Comparison of ENCODE assay signal across 10 cellular contexts in genomic region chr5:135456238-135457099, GRCh38. TPM values are rescaled to one million over a fixed set of nuclear protein-coding genes. Genes with fewer than 3 reads are reported as not detected.
DNase-seq lines count a peak whose midpoint lies in the region; ATAC-seq and TF ChIP-seq lines count a peak whose summit lies in the region.
"Had no signal": no experiment of that assay in that cellular context is flagged by ENCODE, and none has a peak within 500 bp of the region (broad histone marks: within the 10 kb centered on the region; RNA-seq: fewer than 3 reads in every experiment).

No MANE protein-coding gene starts in this region.

- H3K27me3 Mint-ChIP-seq in activated T-helper 17 cell treated with anti-CD3 and anti-CD28 coated beads, Interleukin-2, amount 50 U/mL, for 72 hours, result peaks cover 26% of the 10 kb centered on the region

- H3K4me2 ChIP-seq in SK-N-SH, result no peak overlapping the region
- H3K4me2 ChIP-seq: A549 had no signal

- H3K36me3 ChIP-seq in SK-N-SH (replicated peaks in 1 of 2; ENCODE audit: control insufficient read depth in 1 of 2, insufficient read depth in 2 of 2, low read length in 1 of 2) (no peaks in the 10 kb centered on the region), lower lobe of right lung (no peaks in the 10 kb centered on the region), BE2C (no peaks in the 10 kb centered on the region)

- peak; percentile 8; the same call in 1 of the 3 replicates for ATAC-seq in SK-N-SH treated with all-trans-retinoic acid at 6 μM for 48 hours
- peak; percentile 42 for ATAC-seq in HG03103 (IDR thresholded peaks at IDR 0.05; ENCODE audit: low read depth, unreplicated experiment)
- ATAC-seq in activated T-helper 17 cell treated with anti-CD3 and anti-CD28 coated beads, Interleukin-2, amount 50 U/mL, for 72 hours (replicated peaks), result peak; percentile 64
- ATAC-seq in lower lobe of right lung, result peak; percentile 54 to 80
- no peak for ATAC-seq in HG03135 (IDR thresholded peaks at IDR 0.05; ENCODE audit: unreplicated experiment)

- no peak overlapping the region for H3K27ac Mint-ChIP-seq in activated T-helper 17 cell treated with anti-CD3 and anti-CD28 coated beads, Interleukin-2, amount 50 U/mL, for 72 hours

- no peak for TF ChIP-seq EP300 in SK-N-SH (IDR thresholded peaks at IDR 0.05; ENCODE audit: borderline replicate concordance in 1 of 2, low read depth in 1 of 2, low read length in 1 of 2)

- H3K27me3 ChIP-seq in SK-N-SH (ENCODE audit: insufficient read depth) (peaks cover 49% of the 10 kb centered on the region), lower lobe of right lung (ENCODE audit: low read depth) (peaks cover 10% of the 10 kb centered on the region), BE2C (peaks cover 55% of the 10 kb centered on the region)

- H3F3A ChIP-seq in SK-N-SH (replicated peaks; ENCODE audit: insufficient read depth), result no peaks in the 10 kb centered on the region

- H3K36me3 Mint-ChIP-seq in activated T-helper 17 cell treated with anti-CD3 and anti-CD28 coated beads, Interleukin-2, amount 50 U/mL, for 72 hours (ENCODE audit: low read depth), result no peaks in the 10 kb centered on the region

- 53% methylated on average over 11 of the region's 12 CpGs for WGBS in SK-N-SH (ENCODE audit: low lambda C conversion rate)

- no peak overlapping the region for H3K9ac ChIP-seq in SK-N-SH

- TF ChIP-seq CTCF in SK-N-SH (IDR thresholded peaks at IDR 0.05) (no peak), lower lobe of right lung (IDR thresholded peaks at IDR 0.05) (no peak), BE2C (IDR thresholded peaks at IDR 0.05; ENCODE audit: low read depth, low read length) (no peak)

- no peaks in the 10 kb centered on the region for H3K9me3 Mint-ChIP-seq in activated T-helper 17 cell treated with anti-CD3 and anti-CD28 coated beads, Interleukin-2, amount 50 U/mL, for 72 hours

- CTCF ChIA-PET in SK-N-SH (lab: Yijun Ruan, JAX), result interaction anchor here (0.7 to 18.5 kb wide), 15 partner anchors 8 to 410 kb away, joined by 3 to 791 read pairs (median 8); partner anchors contain the start of genes CXCL14 and DCANP1

- intact Hi-C loops in lower lobe of right lung (cut with DNase I), result no loop called here

- no peak overlapping the region for H3K27ac ChIP-seq in SK-N-SH (ENCODE audit: low read depth in 2 of 2, low read length in 1 of 2)
- peak overlapping the region; percentile 36 for H3K27ac ChIP-seq in lower lobe of right lung
- H3K27ac ChIP-seq: A549, SK-N-MC had no signal

- H3K4me1 ChIP-seq in SK-N-SH (ENCODE audit: control insufficient read depth in 1 of 2, insufficient read depth in 2 of 2, low read depth in 1 of 2, low read length in 1 of 2) (no peaks in the 10 kb centered on the region), lower lobe of right lung (peaks cover 37% of the 10 kb centered on the region), BE2C (no peaks in the 10 kb centered on the region)

- no peaks in the 10 kb centered on the region for H3K9me2 ChIP-seq in SK-N-SH

- H3K79me2 ChIP-seq in SK-N-SH (ENCODE audit: insufficient read depth), result no peaks in the 10 kb centered on the region

- POLR2A ChIA-PET in SK-N-SH (lab: Yijun Ruan, JAX), result no interaction called here

- no peak overlapping the region for H2AFZ ChIP-seq in SK-N-SH (ENCODE audit: low read depth)

- no peak overlapping the region for H3K4me3 Mint-ChIP-seq in activated T-helper 17 cell treated with anti-CD3 and anti-CD28 coated beads, Interleukin-2, amount 50 U/mL, for 72 hours

- DNase-seq in SK-N-SH, result no peak
- DNase-seq in lower lobe of right lung, result peak; percentile 85
- no peak for DNase-seq in AML-193 (lab: John Stamatoyannopoulos, UW)
- DNase-seq in BE2C, result no peak

- no peaks in the 10 kb centered on the region for H3K9me3 ChIP-seq in SK-N-SH
- H3K9me3 ChIP-seq in lower lobe of right lung, result no peaks in the 10 kb centered on the region
- H3K9me3 ChIP-seq in BE2C, result no peaks in the 10 kb centered on the region
- H3K9me3 ChIP-seq: A549 had no signal

- TF ChIP-seq RAD21 in SK-N-SH (IDR thresholded peaks at IDR 0.05; ENCODE audit: low read length), result no peak

- H3K4me3 ChIP-seq in SK-N-SH (ENCODE audit: low read depth in 2 of 2, low read length in 1 of 2) (no peak overlapping the region), lower lobe of right lung (no peak overlapping the region), BE2C (ENCODE audit: low read depth, low read length) (no peak overlapping the region)
- H3K4me3 ChIP-seq: A549, SK-N-MC had no signal

- no peaks in the 10 kb centered on the region for H4K20me1 ChIP-seq in SK-N-SH (ENCODE audit: insufficient read depth)

- no peaks in the 10 kb centered on the region for H3K4me1 Mint-ChIP-seq in activated T-helper 17 cell treated with anti-CD3 and anti-CD28 coated beads, Interleukin-2, amount 50 U/mL, for 72 hours

TF ChIP-seq in SK-N-SH treated with all-trans-retinoic acid at 6 μM for 48 hours, 23 proteins besides CTCF, POLR2A, EP300 and RAD21:
- no peak for TF ChIP-seq GLIS3 (CRISPR knock-in tag; IDR thresholded peaks at IDR 0.05)

TF ChIP-seq in SK-N-SH, 30 proteins besides CTCF, POLR2A, EP300 and RAD21 (continues in another document):
- TF ChIP-seq RCOR1 (IDR thresholded peaks at IDR 0.05; ENCODE audit: low read length), result no peak
- TF ChIP-seq SIN3A (IDR thresholded peaks at IDR 0.05; ENCODE audit: borderline replicate concordance, low read depth, low read length), result no peak
- TF ChIP-seq NRF1 (IDR thresholded peaks at IDR 0.05; ENCODE audit: low read depth, low read length), result no peak
- TF ChIP-seq RFX5 (IDR thresholded peaks at IDR 0.05; ENCODE audit: low read length), result no peak
- no peak for TF ChIP-seq REST (IDR thresholded peaks at IDR 0.05; ENCODE audit: low read depth, low read length)
- TF ChIP-seq YY1 (IDR thresholded peaks at IDR 0.05; ENCODE audit: low read depth), result no peak
- TF ChIP-seq FOXJ3 (CRISPR knock-in tag; IDR thresholded peaks at IDR 0.05), result no peak
- no peak for TF ChIP-seq IRF3 (IDR thresholded peaks at IDR 0.05; ENCODE audit: low read depth, low read length)
- no peak for TF ChIP-seq EZH2phosphoT487 (IDR thresholded peaks at IDR 0.05; ENCODE audit: borderline replicate concordance, low read depth)
- TF ChIP-seq GATA2 (CRISPR knock-in tag; IDR thresholded peaks at IDR 0.05), result no peak
- no peak for TF ChIP-seq POLR2AphosphoS5 (IDR thresholded peaks at IDR 0.05; ENCODE audit: low read depth, low read length)
- no peak for TF ChIP-seq FOSL2 (IDR thresholded peaks at IDR 0.05; ENCODE audit: borderline replicate concordance, low read depth)
- TF ChIP-seq TEAD4 (IDR thresholded peaks at IDR 0.05; ENCODE audit: borderline replicate concordance, insufficient read depth), result no peak

RNA-seq across cellular contexts. Expression of gene TIFAB, which starts 4.3 kb away (rescaled TPM):
- polyA plus RNA-seq in SK-N-SH (2012; rRNA removed), result not detected in 2 replicates
- polyA plus RNA-seq in SK-N-SH (2012; cell fraction: cytosol; rRNA removed), result not detected in 2 replicates
- not detected in 2 replicates for polyA plus RNA-seq in SK-N-SH (2012; cell fraction: nucleus; rRNA removed)
- total RNA-seq in activated T-helper 17 cell treated with anti-CD3 and anti-CD28 coated beads, Interleukin-2, amount 50 U/mL, for 72 hours, result not detected
- total RNA-seq in lower lobe of right lung, result 0.30 TPM
- polyA plus RNA-seq in BE2C (2012; ENCODE audit: insufficient read depth, insufficient read length, low read depth), result not detected
- polyA plus RNA-seq: A549 had no signal

RNA-seq across cellular contexts. Expression of gene DCANP1, which starts 9.3 kb away (rescaled TPM):
- polyA plus RNA-seq in SK-N-SH (2012; rRNA removed), result not detected in 2 replicates
- not detected in 2 replicates for polyA plus RNA-seq in SK-N-SH (2012; cell fraction: cytosol; rRNA removed)
- not detected in 2 replicates for polyA plus RNA-seq in SK-N-SH (2012; cell fraction: nucleus; rRNA removed)
- not detected for total RNA-seq in activated T-helper 17 cell treated with anti-CD3 and anti-CD28 coated beads, Interleukin-2, amount 50 U/mL, for 72 hours
- total RNA-seq in lower lobe of right lung, result not detected
- polyA plus RNA-seq in BE2C (2012; ENCODE audit: insufficient read depth, insufficient read length, low read depth), result not detected
- polyA plus RNA-seq: A549 had no signal

RNA-seq across cellular contexts. Expression of gene MACROH2A1, which starts 57.4 kb away (rescaled TPM):
- polyA plus RNA-seq in SK-N-SH (2012; rRNA removed), result 146 and 165 TPM in 2 replicates
- polyA plus RNA-seq in SK-N-SH (2012; cell fraction: cytosol; rRNA removed), result 96.4 and 128 TPM in 2 replicates
- 251 and 315 TPM in 2 replicates for polyA plus RNA-seq in SK-N-SH (2012; cell fraction: nucleus; rRNA removed)
- 100 to 1,000 TPM in 1 of 2 donors, 10 to 100 TPM in 1; 84.8 to 173 TPM for total RNA-seq in activated T-helper 17 cell treated with anti-CD3 and anti-CD28 coated beads, Interleukin-2, amount 50 U/mL, for 72 hours
- 258 TPM for total RNA-seq in lower lobe of right lung
- 244 TPM for polyA plus RNA-seq in BE2C (2012; ENCODE audit: insufficient read depth, insufficient read length, low read depth)
